In genomic region chr5:171387970-171388815, GRCh38 we compare ENCODE assay signal across 8 cellular contexts. TPM values are rescaled to one million over a fixed set of nuclear protein-coding genes. Genes with fewer than 3 reads are reported as not detected.
A peak's percentile ranks its signal among the peaks of the same experiment; 100 is the strongest.
DNase-seq lines count a peak whose midpoint lies in the region; ATAC-seq and FAIRE-seq lines count a peak whose summit lies in the region.

No MANE protein-coding gene starts in this region.

- ATAC-seq in GM21786 (IDR thresholded peaks at IDR 0.05; ENCODE audit: unreplicated experiment) (peak; percentile 32), left ventricle myocardium superior (peak; percentile 50)

- intact Hi-C loops in left ventricle myocardium superior (cut with micrococcal nuclease), result no loop called here

- FAIRE-seq in urothelium cell line (lab: Jason Lieb, UNC), result peak; percentile 56

- DNase-seq in G401 (ENCODE audit: low spot score) (peak; percentile 56), LHCN-M2 (ENCODE audit: low read depth) (peak; percentile 76), T-helper 1 cell (peak; percentile 64 to 87 (median 77)), amniotic stem cell (lab: John Stamatoyannopoulos, UW) (peak; percentile 28), left ventricle myocardium superior (peak; percentile 81), pulmonary artery endothelial cell (ENCODE audit: low read depth, low spot score) (peak; percentile 32), urothelium cell line (ENCODE audit: low spot score) (peak; percentile 74)

- in situ Hi-C loops in G401 (cut with HindIII; ENCODE audit: low sequenced_read_pairs), result no loop called here

RNA-seq across cellular contexts. Expression of gene NPM1, which starts 0.5 kb away (rescaled TPM):
- total RNA-seq in G401 (2014; rRNA removed; shearing (Covaris generic)), result 2,570 and 3,194 TPM in 2 replicates
- total RNA-seq in LHCN-M2 (2014; rRNA removed), result 1,266 and 1,268 TPM in 2 replicates
- 1,828 TPM for polyA plus RNA-seq in LHCN-M2 (2012)
- 420 TPM for total RNA-seq in left ventricle myocardium superior
- 1,356 and 1,666 TPM in 2 replicates for total RNA-seq in pulmonary artery endothelial cell

RNA-seq across cellular contexts. Expression of gene FGF18, which starts 31.3 kb away (rescaled TPM):
- total RNA-seq in G401 (2014; rRNA removed; shearing (Covaris generic)), result 1.5 and 2.4 TPM in 2 replicates
- total RNA-seq in LHCN-M2 (2014; rRNA removed) (0.06 TPM in 1 of 2 replicates, not detected in the other), left ventricle myocardium superior (18.5 TPM), pulmonary artery endothelial cell (0.07 TPM in 1 of 2 replicates, not detected in the other)
- 0.06 TPM for polyA plus RNA-seq in LHCN-M2 (2012)

Comparison
In these comparisons a context has a peak if more than half of its experiments do, and no peak if none do; other contexts are left out.
1. Peak in every context shown above with its lines: DNase-seq and ATAC-seq.
2. DNase-seq: peak in every context shown above with its lines; median percentile 81 in left ventricle myocardium superior; 77 in T-helper 1 cell; 76 in LHCN-M2; 74 in urothelium cell line; 56 in G401; 32 in pulmonary artery endothelial cell; 28 in amniotic stem cell.